In genomic region chr13:30744056-30744684, GRCh38 we compare ENCODE assay signal across 1 cellular context.
A peak's percentile ranks its signal among the peaks of the same experiment; 100 is the strongest.
TF ChIP-seq lines count a peak whose summit lies in the region.

No MANE protein-coding gene starts in this region.

TF ChIP-seq in GM12878, 131 proteins besides CTCF, POLR2A, EP300 and RAD21 (continued from another document):
- TF ChIP-seq ATF3 (IDR thresholded peaks at IDR 0.05; ENCODE audit: borderline replicate concordance, extremely low read depth, low read depth, low read length) (no peak), STAT1 (conservative IDR thresholded peaks at IDR 0.05) (no peak), POU2F2 (IDR thresholded peaks at IDR 0.05; ENCODE audit: borderline replicate concordance, low read depth, low read length) (peak; percentile 90; the same call in 2 of the 3 replicates), RCOR1 (conservative IDR thresholded peaks at IDR 0.05; ENCODE audit: low read depth, low read length) (no peak), NFYA (IDR thresholded peaks at IDR 0.05; ENCODE audit: borderline replicate concordance, low read depth, low read length) (no peak), TBL1XR1 (IDR thresholded peaks at IDR 0.05; ENCODE audit: low read depth, low read length) (peak; percentile 99), MEF2A (IDR thresholded peaks at IDR 0.05; ENCODE audit: insufficient read depth, low read depth, low read length) (peak; percentile 76; the same call in 1 of the 2 replicates), CBX3 (IDR thresholded peaks at IDR 0.05; ENCODE audit: borderline replicate concordance, low read depth) (no peak), MYC (IDR thresholded peaks at IDR 0.05; ENCODE audit: insufficient read depth, insufficient read length, insufficient replicate concordance, low read length, severe bottlenecking) (peak; percentile 27), EGR1 (IDR thresholded peaks at IDR 0.05; ENCODE audit: borderline replicate concordance in 1 of 2, low read depth in 2 of 2, low read length in 2 of 2) (no peak), SUPT20H (IDR thresholded peaks at IDR 0.05; ENCODE audit: borderline replicate concordance, control insufficient read depth, low read depth, low read length) (no peak), ELK1 (IDR thresholded peaks at IDR 0.05; ENCODE audit: low read depth, low read length) (no peak), KLF5 (IDR thresholded peaks at IDR 0.05; ENCODE audit: partially characterized antibody) (peak; percentile 65), MTA2 (IDR thresholded peaks at IDR 0.05; ENCODE audit: low read depth) (peak; percentile 98), TCF12 (IDR thresholded peaks at IDR 0.05; ENCODE audit: low read depth, low read length) (peak; percentile 76)
